In genomic region chr15:66755298-66756068, GRCh38 we compare ENCODE assay signal across 1 cellular context.
TF ChIP-seq lines count a peak whose summit lies in the region.

No MANE protein-coding gene starts in this region.

TF ChIP-seq in HepG2, 621 proteins besides CTCF, POLR2A, EP300 and RAD21:
- no peak for TF ChIP-seq KLF15 (CRISPR knock-in tag; IDR thresholded peaks at IDR 0.05; ENCODE audit: borderline replicate concordance)
- no peak for TF ChIP-seq MYC (CRISPR knock-in tag; IDR thresholded peaks at IDR 0.05; ENCODE audit: borderline replicate concordance)
- TF ChIP-seq HMGA1 (CRISPR knock-in tag; conservative IDR thresholded peaks at IDR 0.05), result no peak
- no peak for TF ChIP-seq CREM (IDR thresholded peaks at IDR 0.05)
- no peak for TF ChIP-seq CREM (CRISPR knock-in tag; IDR thresholded peaks at IDR 0.05)
- TF ChIP-seq JUND (CRISPR knock-in tag; IDR thresholded peaks at IDR 0.05), result no peak
- no peak for TF ChIP-seq ZNF549 (CRISPR knock-in tag; IDR thresholded peaks at IDR 0.05)
- no peak for TF ChIP-seq ZNF451 (CRISPR knock-in tag; IDR thresholded peaks at IDR 0.05)
- no peak for TF ChIP-seq HNRNPUL1 (IDR thresholded peaks at IDR 0.05; ENCODE audit: low read depth, low read length)
- TF ChIP-seq NCOA5 (CRISPR knock-in tag; IDR thresholded peaks at IDR 0.05), result no peak
- no peak for TF ChIP-seq PCBP1 (IDR thresholded peaks at IDR 0.05; ENCODE audit: borderline replicate concordance, low read depth, low read length)
- TF ChIP-seq, protein P1, sequence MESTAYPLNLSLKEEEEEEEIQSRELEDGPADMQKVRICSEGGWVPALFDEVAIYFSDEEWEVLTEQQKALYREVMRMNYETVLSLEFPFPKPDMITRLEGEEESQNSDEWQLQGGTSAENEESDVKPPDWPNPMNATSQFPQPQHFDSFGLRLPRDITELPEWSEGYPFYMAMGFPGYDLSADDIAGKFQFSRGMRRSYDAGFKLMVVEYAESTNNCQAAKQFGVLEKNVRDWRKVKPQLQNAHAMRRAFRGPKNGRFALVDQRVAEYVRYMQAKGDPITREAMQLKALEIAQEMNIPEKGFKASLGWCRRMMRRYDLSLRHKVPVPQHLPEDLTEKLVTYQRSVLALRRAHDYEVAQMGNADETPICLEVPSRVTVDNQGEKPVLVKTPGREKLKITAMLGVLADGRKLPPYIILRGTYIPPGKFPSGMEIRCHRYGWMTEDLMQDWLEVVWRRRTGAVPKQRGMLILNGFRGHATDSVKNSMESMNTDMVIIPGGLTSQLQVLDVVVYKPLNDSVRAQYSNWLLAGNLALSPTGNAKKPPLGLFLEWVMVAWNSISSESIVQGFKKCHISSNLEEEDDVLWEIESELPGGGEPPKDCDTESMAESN (CRISPR knock-in tag; conservative IDR thresholded peaks at IDR 0.05), result no peak
- TF ChIP-seq KDM5A (IDR thresholded peaks at IDR 0.05; ENCODE audit: borderline replicate concordance, low read length), result no peak
- no peak for TF ChIP-seq KDM1A (CRISPR knock-in tag; IDR thresholded peaks at IDR 0.05)
- TF ChIP-seq HDAC6 (IDR thresholded peaks at IDR 0.05; ENCODE audit: low read depth, low read length), result no peak
- TF ChIP-seq ZNF326 (CRISPR knock-in tag; IDR thresholded peaks at IDR 0.05; ENCODE audit: borderline replicate concordance), result no peak
- TF ChIP-seq MZF1 (CRISPR knock-in tag; IDR thresholded peaks at IDR 0.05; ENCODE audit: borderline replicate concordance), result no peak
- TF ChIP-seq DBP (CRISPR knock-in tag; IDR thresholded peaks at IDR 0.05; ENCODE audit: not compliant biosample characterization), result no peak
- no peak for TF ChIP-seq EED (CRISPR knock-in tag; IDR thresholded peaks at IDR 0.05)
